10 cellular contexts compared by ENCODE assay signal in genomic region chr1:160548960-160549664, GRCh38. TPM values are rescaled to one million over a fixed set of nuclear protein-coding genes. Genes with fewer than 3 reads are reported as not detected.
DNase-seq lines count a peak whose midpoint lies in the region; ATAC-seq and TF ChIP-seq lines count a peak whose summit lies in the region.
"Had no signal": no experiment of that assay in that cellular context is flagged by ENCODE, and none has a peak within 500 bp of the region (broad histone marks: within the 10 kb centered on the region; RNA-seq: fewer than 3 reads in every experiment).

No MANE protein-coding gene starts in this region.

- no peaks in the 10 kb centered on the region for H3K27me3 Mint-ChIP-seq in glutamatergic neuron (ENCODE audit: unreplicated experiment)

- no peaks in the 10 kb centered on the region for H4K20me1 ChIP-seq in MM.1S (ENCODE audit: insufficient read depth, low read length)

- H2AFZ ChIP-seq in MM.1S (ENCODE audit: low read length), result no peak overlapping the region

- no peaks in the 10 kb centered on the region for H3K9me2 ChIP-seq in MM.1S (replicated peaks; ENCODE audit: insufficient read depth, low read length)

- no peaks in the 10 kb centered on the region for H3K36me3 Mint-ChIP-seq in glutamatergic neuron (ENCODE audit: unreplicated experiment)

- H3K4me1 ChIP-seq in MM.1S (ENCODE audit: low read length), result no peaks in the 10 kb centered on the region
- H3K4me1 ChIP-seq: tibial artery had no signal

- peaks cover 3% of the 10 kb centered on the region for H3K9me3 Mint-ChIP-seq in glutamatergic neuron (ENCODE audit: unreplicated experiment)

- H3K4me2 ChIP-seq in MM.1S (ENCODE audit: low read depth, low read length), result no peak overlapping the region

- H3K79me2 ChIP-seq in MM.1S (ENCODE audit: low read length), result no peaks in the 10 kb centered on the region

- H3K36me3 ChIP-seq in MM.1S (replicated peaks; ENCODE audit: insufficient read depth, low read length), result no peaks in the 10 kb centered on the region
- H3K36me3 ChIP-seq: tibial artery had no signal

- TF ChIP-seq CTCF in MM.1S (IDR thresholded peaks at IDR 0.05; ENCODE audit: low read length), result no peak
- no peak for TF ChIP-seq CTCF in glutamatergic neuron (IDR thresholded peaks at IDR 0.05; ENCODE audit: partially characterized antibody, unreplicated experiment)

- H3F3A ChIP-seq in MM.1S (ENCODE audit: insufficient read depth, low read length), result no peaks in the 10 kb centered on the region

- H3K4me1 Mint-ChIP-seq in glutamatergic neuron (ENCODE audit: low read depth, unreplicated experiment), result peaks cover 21% of the 10 kb centered on the region

- no peak overlapping the region for H3K9ac ChIP-seq in MM.1S (ENCODE audit: low read length)

- H3K27ac Mint-ChIP-seq in glutamatergic neuron (ENCODE audit: unreplicated experiment), result peak overlapping the region; percentile 33

- H3K9me3 ChIP-seq in MM.1S (replicated peaks; ENCODE audit: insufficient read depth, low read length), result no peaks in the 10 kb centered on the region
- H3K9me3 ChIP-seq: tibial artery had no signal

- peak overlapping the region; percentile 6 for H3K4me3 Mint-ChIP-seq in glutamatergic neuron (ENCODE audit: unreplicated experiment)

- no peak overlapping the region for H3K27ac ChIP-seq in MM.1S (ENCODE audit: low read length)
- H3K27ac ChIP-seq: tibial artery had no signal

- no peaks in the 10 kb centered on the region for H3K27me3 ChIP-seq in MM.1S (replicated peaks; ENCODE audit: insufficient read depth, low read length)
- H3K27me3 ChIP-seq: tibial artery had no signal

- DNase-seq in MM.1S (peak; percentile 3), glutamatergic neuron (no peak), H4 (ENCODE audit: low spot score) (no peak), activated gamma-delta T cell (lab: John Stamatoyannopoulos, UW) (no peak)
- DNase-seq: NCI-H510A, tibial artery had no signal

- peak; percentile 46 for ATAC-seq in GM18498 (IDR thresholded peaks at IDR 0.05; ENCODE audit: unreplicated experiment)
- peak; percentile 53 for ATAC-seq in GM21529 (IDR thresholded peaks at IDR 0.05; ENCODE audit: unreplicated experiment)
- ATAC-seq in HG02870 (IDR thresholded peaks at IDR 0.05; ENCODE audit: unreplicated experiment), result no peak
- no peak for ATAC-seq in HG02571 (IDR thresholded peaks at IDR 0.05; ENCODE audit: unreplicated experiment)

- no peak overlapping the region for H3K4me3 ChIP-seq in MM.1S (ENCODE audit: low read length)
- H3K4me3 ChIP-seq: tibial artery had no signal

RNA-seq across cellular contexts. Expression of gene SLAMF6, which starts 26.1 kb away (rescaled TPM):
- total RNA-seq in glutamatergic neuron (ENCODE audit: unreplicated experiment), result not detected
- total RNA-seq in H4 (2014; rRNA removed; shearing (Covaris generic)), result not detected in 2 replicates

RNA-seq across cellular contexts. Expression of gene CD84, which starts 30.2 kb away (rescaled TPM):
- total RNA-seq in glutamatergic neuron (ENCODE audit: unreplicated experiment), result not detected
- total RNA-seq in H4 (2014; rRNA removed; shearing (Covaris generic)), result not detected in 2 replicates

Comparison
In these comparisons a context has a peak if more than half of its experiments do, and no peak if none do; other contexts are left out.
1. ATAC-seq: peak in GM18498 (single experiment) and GM21529 (single experiment); none in HG02870 (single experiment) and HG02571 (single experiment).